9 cellular contexts compared by ENCODE assay signal in the genomic region with DNA sequence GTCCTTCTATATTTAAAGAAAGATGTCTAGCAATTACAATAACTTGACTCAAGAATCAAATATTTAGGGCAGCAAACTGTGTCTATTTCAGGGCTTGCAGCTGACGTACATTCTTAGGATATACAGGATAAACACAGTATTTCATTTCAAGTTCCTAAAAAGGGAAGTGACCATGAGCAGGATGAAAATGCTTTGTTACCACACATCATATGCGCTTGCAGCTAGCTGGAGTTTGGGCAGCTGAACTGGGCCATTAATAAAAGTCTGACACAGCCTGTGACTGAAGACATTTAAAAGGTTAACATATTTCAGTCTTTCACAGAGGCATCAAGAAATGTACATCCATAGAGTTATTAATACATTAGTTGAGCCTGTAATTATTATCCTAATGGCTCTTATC.
DNase-seq lines count a peak whose midpoint lies in the region; ATAC-seq and TF ChIP-seq lines count a peak whose summit lies in the region.
"Had no signal": no experiment of that assay in that cellular context is flagged by ENCODE, and none has a peak within 500 bp of the region (broad histone marks: within the 10 kb centered on the region; RNA-seq: fewer than 3 reads in every experiment).

No MANE protein-coding gene starts in this region.

- H3K27me3 ChIP-seq in Karpas-422 (ENCODE audit: low read length), result no peaks in the 10 kb centered on the region
- H3K27me3 ChIP-seq in left lung, result no peaks in the 10 kb centered on the region
- no peaks in the 10 kb centered on the region for H3K27me3 ChIP-seq in A673 (replicated peaks; ENCODE audit: insufficient read depth, low read depth, low read length, poor library complexity)
- H3K27me3 ChIP-seq in PC-3 (ENCODE audit: low read length), result no peaks in the 10 kb centered on the region

- no peak overlapping the region for H3K4me3 ChIP-seq in AG04449 (ENCODE audit: low read depth, low read length)
- no peak overlapping the region for H3K4me3 ChIP-seq in Karpas-422 (ENCODE audit: low read length)
- no peak overlapping the region for H3K4me3 ChIP-seq in left lung
- no peak overlapping the region for H3K4me3 ChIP-seq in A673 (ENCODE audit: low read depth, low read length, poor library complexity, severe bottlenecking)
- H3K4me3 ChIP-seq in PC-3 (ENCODE audit: low read length), result no peak overlapping the region

- peak overlapping the region; percentile 86 for H3K27ac Mint-ChIP-seq in activated CD4-positive, alpha-beta memory T cell treated with anti-CD3 and anti-CD28 coated beads, Interleukin-2, amount 10 ng/mL, durations not matched to agents 7 days and 5 days

- CTCF ChIA-PET in AG04449 (lab: Yijun Ruan, JAX) (interaction anchor here (2.4 kb wide), 1 partner anchor 265 kb away, joined by 11 read pairs; the partner anchor contains the start of gene TRIB2), A673 (lab: Charles Lee) (no interaction called here), PC-3 (lab: Charles Lee) (no interaction called here)
- CTCF ChIA-PET in activated CD4-positive, alpha-beta memory T cell treated with anti-CD3 and anti-CD28 coated beads, Interleukin-2, amount 10 ng/mL, durations not matched to agents 7 days and 5 days (lab: Charles Lee), result interaction anchor here (0.6 to 3.5 kb wide), 7 partner anchors 8 to 264 kb away, joined by 3 to 20 read pairs (median 6); partner anchors contain the start of gene TRIB2

- H3K79me2 ChIP-seq in Karpas-422 (ENCODE audit: low read length) (no peaks in the 10 kb centered on the region), PC-3 (ENCODE audit: low read length) (no peaks in the 10 kb centered on the region)

- TF ChIP-seq CTCF in AG04449 (IDR thresholded peaks at IDR 0.05; ENCODE audit: insufficient read depth, low read length, missing control alignments) (no peak), left lung (IDR thresholded peaks at IDR 0.05) (no peak), A673 (conservative IDR thresholded peaks at IDR 0.05; ENCODE audit: low read depth, low read length) (no peak), PC-3 (conservative IDR thresholded peaks at IDR 0.05; ENCODE audit: low read depth, low read length) (no peak)

- no peaks in the 10 kb centered on the region for H3K9me3 ChIP-seq in Karpas-422 (ENCODE audit: low read length)
- H3K9me3 ChIP-seq in left lung, result no peaks in the 10 kb centered on the region
- H3K9me3 ChIP-seq in A673 (ENCODE audit: low read depth, low read length, poor library complexity, severe bottlenecking), result no peaks in the 10 kb centered on the region
- no peaks in the 10 kb centered on the region for H3K9me3 ChIP-seq in PC-3 (ENCODE audit: low read length)

- BruUV-seq in A673 (replicated peaks; lab: Mats Ljungman, UMichigan) (no TSS peak), PC-3 (replicated peaks; lab: Mats Ljungman, UMichigan) (no TSS peak)

- peak; percentile 65 for DNase-seq in AG04449 (ENCODE audit: low read depth, low spot score)
- DNase-seq in Karpas-422, result no peak
- no peak for DNase-seq in activated CD4-positive, alpha-beta memory T cell treated with anti-CD3 and anti-CD28 coated beads, Interleukin-2, amount 10 ng/mL, durations not matched to agents 7 days and 5 days
- DNase-seq in left lung, result no peak
- DNase-seq in A673 (ENCODE audit: low spot score), result no peak
- DNase-seq in PC-3, result no peak
- DNase-seq: Calu3 had no signal

- no peaks in the 10 kb centered on the region for H3K27me3 Mint-ChIP-seq in activated CD4-positive, alpha-beta memory T cell treated with anti-CD3 and anti-CD28 coated beads, Interleukin-2, amount 10 ng/mL, durations not matched to agents 7 days and 5 days

- H3K9me3 Mint-ChIP-seq in activated CD4-positive, alpha-beta memory T cell treated with anti-CD3 and anti-CD28 coated beads, Interleukin-2, amount 10 ng/mL, durations not matched to agents 7 days and 5 days, result no peaks in the 10 kb centered on the region

- no peak overlapping the region for H2AFZ ChIP-seq in Karpas-422 (ENCODE audit: low read length)
- no peak overlapping the region for H2AFZ ChIP-seq in PC-3 (ENCODE audit: low read length)

- H3K36me3 ChIP-seq in Karpas-422 (ENCODE audit: insufficient read depth, low read length) (no peaks in the 10 kb centered on the region), left lung (no peaks in the 10 kb centered on the region), A673 (ENCODE audit: insufficient read depth, low read length, poor library complexity, severe bottlenecking) (no peaks in the 10 kb centered on the region), PC-3 (ENCODE audit: low read depth, low read length) (no peaks in the 10 kb centered on the region)

- H3K9ac ChIP-seq in Karpas-422 (ENCODE audit: low read length), result no peak overlapping the region
- no peak overlapping the region for H3K9ac ChIP-seq in PC-3 (ENCODE audit: low read length)

- H3K4me2 ChIP-seq in Karpas-422 (ENCODE audit: low read depth, low read length, poor library complexity, severe bottlenecking) (peak overlapping the region; percentile 2), PC-3 (ENCODE audit: low read length) (no peak overlapping the region)

- POLR2A ChIA-PET in AG04449 (lab: Yijun Ruan, JAX), result interaction anchor here (0.5 to 1.0 kb wide), 3 partner anchors 17 to 268 kb away, joined by 3 read pairs; no protein-coding TSS in a partner anchor
- POLR2A ChIA-PET in activated CD4-positive, alpha-beta memory T cell treated with anti-CD3 and anti-CD28 coated beads, Interleukin-2, amount 10 ng/mL, durations not matched to agents 7 days and 5 days (lab: Charles Lee), result interaction anchor here (1.0 to 2.3 kb wide), 14 partner anchors 10 to 698 kb away, joined by 3 to 19 read pairs (median 6); partner anchors contain the start of gene TRIB2
- POLR2A ChIA-PET in A673 (lab: Charles Lee; ENCODE audit: low non-redundant PET), result interaction anchor here (0.7 kb wide), 1 partner anchor 250 kb away, joined by 4 read pairs; no protein-coding TSS in a partner anchor
- POLR2A ChIA-PET in PC-3 (lab: Charles Lee; ENCODE audit: unreplicated experiment), result no interaction called here

- no peaks in the 10 kb centered on the region for H3F3A ChIP-seq in PC-3 (ENCODE audit: low read length, unreplicated experiment)

- H3K9me2 ChIP-seq in Karpas-422 (replicated peaks; ENCODE audit: insufficient read depth, low read length) (no peaks in the 10 kb centered on the region), PC-3 (replicated peaks; ENCODE audit: low read length) (no peaks in the 10 kb centered on the region)

- H3K4me1 ChIP-seq in Karpas-422 (ENCODE audit: low read length), result peaks cover 13% of the 10 kb centered on the region
- H3K4me1 ChIP-seq in left lung, result peaks cover 7 to 28% of the 10 kb centered on the region in 2 donors
- H3K4me1 ChIP-seq in A673 (ENCODE audit: insufficient read depth, low read length, poor library complexity, severe bottlenecking), result peaks cover 16% of the 10 kb centered on the region
- peaks cover 13% of the 10 kb centered on the region for H3K4me1 ChIP-seq in PC-3 (ENCODE audit: insufficient read depth, low read length)

- H3K36me3 Mint-ChIP-seq in activated CD4-positive, alpha-beta memory T cell treated with anti-CD3 and anti-CD28 coated beads, Interleukin-2, amount 10 ng/mL, durations not matched to agents 7 days and 5 days (ENCODE audit: low read depth), result peaks cover 2% of the 10 kb centered on the region

- peaks cover 48% of the 10 kb centered on the region for H3K4me1 Mint-ChIP-seq in activated CD4-positive, alpha-beta memory T cell treated with anti-CD3 and anti-CD28 coated beads, Interleukin-2, amount 10 ng/mL, durations not matched to agents 7 days and 5 days

- no peaks in the 10 kb centered on the region for H4K20me1 ChIP-seq in Karpas-422 (ENCODE audit: insufficient read depth, low read depth, low read length)
- no peaks in the 10 kb centered on the region for H4K20me1 ChIP-seq in PC-3 (ENCODE audit: low read length)

- peak overlapping the region; percentile 70 for H3K4me3 Mint-ChIP-seq in activated CD4-positive, alpha-beta memory T cell treated with anti-CD3 and anti-CD28 coated beads, Interleukin-2, amount 10 ng/mL, durations not matched to agents 7 days and 5 days

- peak; percentile 4 for ATAC-seq in left lung
- no peak for ATAC-seq in HG02885 (IDR thresholded peaks at IDR 0.05; ENCODE audit: poor library complexity, unreplicated experiment)
- ATAC-seq in GM19395 (IDR thresholded peaks at IDR 0.05; ENCODE audit: unreplicated experiment), result no peak
- no peak for ATAC-seq in PC-3

- H3K27ac ChIP-seq in Karpas-422 (ENCODE audit: low read length) (no peak overlapping the region), left lung (peak overlapping the region; percentile 17 to 67), A673 (ENCODE audit: low read depth, low read length, poor library complexity, severe bottlenecking) (no peak overlapping the region), PC-3 (ENCODE audit: low read length) (no peak overlapping the region)

- intact Hi-C loops in left lung (cut with DNase I) (no loop called here), A673 (cut with micrococcal nuclease; ENCODE audit: unreplicated experiment) (no loop called here), PC-3 (cut with micrococcal nuclease) (loop anchor here (10.0 kb wide), 2 partner anchors 587 to 617 kb away; no protein-coding TSS in a partner anchor)

Comparison
In these comparisons a context has a peak if more than half of its experiments do, and no peak if none do; other contexts are left out.
1. H3K27ac ChIP-seq: peak in left lung (2 of 2); none in Karpas-422 (single experiment), A673 (single experiment) and PC-3 (single experiment).
2. CTCF ChIA-PET loops: an anchor here in AG04449 (2.4 kb wide) and activated CD4-positive, alpha-beta memory T cell treated with anti-CD3 and anti-CD28 coated beads, Interleukin-2, amount 10 ng/mL, durations not matched to agents 7 days and 5 days (0.6 to 3.5 kb wide); none called in A673 and PC-3.